In genomic region chr2:165827219-165827920, GRCh38 we compare ENCODE assay signal across 1 cellular context.
TF ChIP-seq lines count a peak whose summit lies in the region.

No MANE protein-coding gene starts in this region.

TF ChIP-seq in GM12878, 131 proteins besides CTCF, POLR2A, EP300 and RAD21 (continued from another document):
- no peak for TF ChIP-seq BCL3 (IDR thresholded peaks at IDR 0.05; ENCODE audit: borderline replicate concordance, insufficient read depth, low read depth, low read length, poor library complexity, severe bottlenecking)
- TF ChIP-seq GATAD2B (conservative IDR thresholded peaks at IDR 0.05; ENCODE audit: low read depth), result no peak
- TF ChIP-seq POLR2AphosphoS5 (IDR thresholded peaks at IDR 0.05; ENCODE audit: low read length), result no peak
- no peak for TF ChIP-seq TARDBP (IDR thresholded peaks at IDR 0.05; ENCODE audit: borderline replicate concordance)
- no peak for TF ChIP-seq POU2F2 (IDR thresholded peaks at IDR 0.05; ENCODE audit: borderline replicate concordance, low read depth, low read length)
- TF ChIP-seq LARP7 (IDR thresholded peaks at IDR 0.05), result no peak
- TF ChIP-seq BACH1 (IDR thresholded peaks at IDR 0.05; ENCODE audit: borderline replicate concordance), result no peak
